25 cellular contexts compared by ENCODE assay signal in the genomic region with DNA sequence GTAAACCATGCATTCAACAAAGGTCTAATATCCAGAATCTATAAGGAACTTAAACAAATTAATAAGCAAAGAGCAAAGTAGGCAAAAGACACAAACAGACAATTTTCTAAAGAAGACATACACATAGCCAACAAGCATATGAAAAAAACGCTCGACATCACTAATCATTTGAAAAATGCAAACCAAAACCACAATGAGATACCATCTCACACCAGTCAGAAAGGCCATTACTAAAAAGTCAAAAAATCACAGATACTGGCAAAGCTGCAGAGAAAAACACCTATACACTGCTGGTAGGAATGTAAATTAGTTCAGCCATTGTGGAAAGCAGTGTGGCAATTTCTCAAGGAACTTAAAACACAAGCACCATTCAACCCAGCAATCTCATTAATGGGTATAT. TPM values are rescaled to one million over a fixed set of nuclear protein-coding genes. Genes with fewer than 3 reads are reported as not detected.
DNase-seq lines count a peak whose midpoint lies in the region; ATAC-seq and TF ChIP-seq lines count a peak whose summit lies in the region.
"Had no signal": no experiment of that assay in that cellular context is flagged by ENCODE, and none has a peak within 500 bp of the region (broad histone marks: within the 10 kb centered on the region; RNA-seq: fewer than 3 reads in every experiment).

No MANE protein-coding gene starts in this region.

- H3K4me3 ChIP-seq in esophagus muscularis mucosa: no peak overlapping the region
- H3K4me3 ChIP-seq: BLaER1 treated with 17β-estradiol and CSF1 and Interleukin-3, amounts not matched to agents 10 nM and 100 nM; GM23248; MG63 had no signal

- H3K9me3 ChIP-seq in esophagus muscularis mucosa: no peaks in the 10 kb centered on the region
- H3K9me3 ChIP-seq: MG63 had no signal

- no peak overlapping the region for H3K27ac ChIP-seq in esophagus muscularis mucosa (replicated peaks in 1 of 4)
- H3K27ac ChIP-seq: BLaER1 treated with 17β-estradiol and CSF1 and Interleukin-3, amounts not matched to agents 10 nM and 100 nM; GM23248; RWPE1 had no signal

- no peak for TF ChIP-seq POLR2A in esophagus muscularis mucosa (IDR thresholded peaks at IDR 0.05; ENCODE audit: low read depth)

- peaks cover 0 to under 1% (median 0%) of the 10 kb centered on the region in 4 donors for H3K4me1 ChIP-seq in esophagus muscularis mucosa
- H3K4me1 ChIP-seq: BLaER1 treated with 17β-estradiol and CSF1 and Interleukin-3, amounts not matched to agents 10 nM and 100 nM had no signal

- TF ChIP-seq EP300 in esophagus muscularis mucosa (IDR thresholded peaks at IDR 0.05): no peak

- no peaks in the 10 kb centered on the region for H3K27me3 ChIP-seq in esophagus muscularis mucosa
- H3K27me3 ChIP-seq: BLaER1 treated with 17β-estradiol and CSF1 and Interleukin-3, amounts not matched to agents 10 nM and 100 nM; MG63 had no signal

- TF ChIP-seq CTCF in esophagus muscularis mucosa (IDR thresholded peaks at IDR 0.05): no peak

- no peaks in the 10 kb centered on the region for H3K36me3 ChIP-seq in esophagus muscularis mucosa
- H3K36me3 ChIP-seq: BLaER1 treated with 17β-estradiol and CSF1 and Interleukin-3, amounts not matched to agents 10 nM and 100 nM; MG63 had no signal

- 98% methylated on average over 2 of the region's 2 CpGs for WGBS in esophagus muscularis mucosa

- ATAC-seq in GM18520 (IDR thresholded peaks at IDR 0.05; ENCODE audit: unreplicated experiment): no peak
- ATAC-seq in GM21529 (IDR thresholded peaks at IDR 0.05; ENCODE audit: unreplicated experiment): no peak

- peak; percentile 23 for DNase-seq in A172 (ENCODE audit: low spot score)
- peak; percentile 46 for DNase-seq in ELR (ENCODE audit: low read depth)
- DNase-seq in amniotic epithelial cell (ENCODE audit: low read depth): peak; percentile 60
- DNase-seq in glomerular visceral epithelial cell (ENCODE audit: extremely low spot score): peak; percentile 48
- no peak for DNase-seq in esophagus muscularis mucosa (ENCODE audit: extremely low spot score)
- DNase-seq in anterior cingulate cortex (lab: John Stamatoyannopoulos, UW): no peak
- DNase-seq: AML-193; CD4-positive, alpha-beta T cell; DMS53; GF-D8; GM23248; H7; Karpas-422; MG63; NCI-H1105 treated with DMSO at 0.1 percent for 48 hours; NCI-H146; NCI-H1930; NCI-H2107; NCI-H446; NCI-H526; SHP77 had no signal

- intact Hi-C loops in esophagus muscularis mucosa (cut with DNase I): no loop called here

RNA-seq across cellular contexts. Expression of gene FSIP1, which starts 53.8 kb away (rescaled TPM):
- total RNA-seq in A172 (2014; rRNA removed; shearing (Covaris generic)): 0.41 and 0.86 TPM in 2 replicates
- total RNA-seq in esophagus muscularis mucosa: 1 to 10 TPM in 3 of 4 donors, under 1 TPM in 1; 0.83 to 4.6 (median 1.4) TPM

Comparison
In these comparisons a context has a peak if more than half of its experiments do, and no peak if none do; other contexts are left out.
1. DNase-seq: peak in A172 (single experiment), ELR (single experiment), amniotic epithelial cell (single experiment) and glomerular visceral epithelial cell (single experiment); none in esophagus muscularis mucosa (single experiment) and anterior cingulate cortex (0 of 58).